Comparison of ENCODE assay signal across 14 cellular contexts in the genomic region with DNA sequence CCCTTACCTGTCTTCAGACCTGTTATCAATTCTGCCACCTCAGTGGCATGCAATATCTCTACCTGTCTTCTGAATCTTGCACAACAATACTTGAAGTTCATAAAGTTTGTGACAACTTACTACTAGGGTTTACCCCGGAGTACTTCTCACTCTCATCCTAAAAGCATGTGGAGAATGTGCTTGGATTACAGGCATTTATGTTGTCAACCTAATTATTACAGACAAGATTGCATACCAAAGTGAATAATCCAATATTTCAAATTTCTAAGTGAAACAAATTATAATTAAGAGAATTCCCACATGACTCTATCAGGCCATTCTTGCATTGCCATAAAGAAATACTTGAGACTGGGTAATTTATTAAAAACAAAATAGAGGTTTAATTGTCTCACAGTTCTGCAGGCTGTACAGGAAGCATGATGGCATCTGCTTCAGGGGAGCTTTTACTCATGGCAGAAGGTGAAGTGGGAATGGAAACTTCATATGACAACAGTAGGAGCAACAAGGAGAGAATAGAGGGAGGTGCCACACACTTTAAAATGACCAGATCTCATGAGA.
A peak's percentile ranks its signal among the peaks of the same experiment; 100 is the strongest.
DNase-seq lines count a peak whose midpoint lies in the region; ATAC-seq and TF ChIP-seq lines count a peak whose summit lies in the region.
"Had no signal": no experiment of that assay in that cellular context is flagged by ENCODE, and none has a peak within 500 bp of the region (broad histone marks: within the 10 kb centered on the region; RNA-seq: fewer than 3 reads in every experiment).

No MANE protein-coding gene starts in this region.

- peak; percentile 15 for DNase-seq in ELR (ENCODE audit: low read depth)
- DNase-seq in adipocyte (ENCODE audit: low read depth) = peak; percentile 66
- peak; percentile 16 for DNase-seq in choroid plexus epithelial cell (ENCODE audit: low read depth)
- no peak for DNase-seq in osteocyte (ENCODE audit: extremely low spot score, unreplicated experiment)
- no peak for DNase-seq in stimulated activated CD4-positive, alpha-beta T cell treated with anti-CD3 and anti-CD28 coated beads, Interleukin-1b, Interleukin-23, amount 100 ng/mL, for 48 hours
- no peak for DNase-seq in mucosa of gallbladder (ENCODE audit: low spot score)
- no peak for DNase-seq in GOT3 (lab: John Stamatoyannopoulos, UW)
- DNase-seq: AML-193; Caco-2; CD4-positive, alpha-beta T cell; GDM1; H9 had no signal

- peak overlapping the region; percentile 32 for H3K27ac Mint-ChIP-seq in osteocyte (ENCODE audit: unreplicated experiment)
- H3K27ac Mint-ChIP-seq: CD4-positive, alpha-beta T cell; H9 had no signal

- no peak for ATAC-seq in HG02678 (IDR thresholded peaks at IDR 0.05; ENCODE audit: unreplicated experiment)
- ATAC-seq: A549 had no signal

- peaks cover 20% of the 10 kb centered on the region for H3K4me1 Mint-ChIP-seq in osteocyte (ENCODE audit: unreplicated experiment)
- H3K4me1 Mint-ChIP-seq: H9 had no signal

- no peak overlapping the region for H3K9ac ChIP-seq in adipocyte (ENCODE audit: low read length)

- H3K4me3 ChIP-seq in adipocyte (ENCODE audit: low read length) = no peak overlapping the region
- H3K4me3 ChIP-seq in choroid plexus epithelial cell (ENCODE audit: low read depth, low read length) = no peak overlapping the region
- H3K4me3 ChIP-seq: A549 had no signal

- H3K9me3 ChIP-seq in adipocyte (ENCODE audit: control insufficient read depth, low read length) = peaks cover 21% of the 10 kb centered on the region
- H3K9me3 ChIP-seq: A549 had no signal

- peaks cover 36% of the 10 kb centered on the region for H3K9me3 Mint-ChIP-seq in osteocyte (ENCODE audit: unreplicated experiment)

- H3K27me3 ChIP-seq in adipocyte (replicated peaks; ENCODE audit: control insufficient read depth, insufficient read depth, low read length) = no peaks in the 10 kb centered on the region

- no peaks in the 10 kb centered on the region for H3K36me3 ChIP-seq in adipocyte (ENCODE audit: control insufficient read depth, insufficient read depth, low read length, severe bottlenecking)

- H3K36me3 Mint-ChIP-seq in osteocyte (ENCODE audit: unreplicated experiment) = peaks cover 11% of the 10 kb centered on the region

- H3K27me3 Mint-ChIP-seq in osteocyte (ENCODE audit: unreplicated experiment) = no peaks in the 10 kb centered on the region
- H3K27me3 Mint-ChIP-seq: CD4-positive, alpha-beta T cell had no signal

- H3K4me1 ChIP-seq in adipocyte (ENCODE audit: control insufficient read depth, insufficient read depth, low read length) = no peaks in the 10 kb centered on the region
- H3K4me1 ChIP-seq: A549, Caco-2 had no signal

- H3K4me3 Mint-ChIP-seq in osteocyte (ENCODE audit: unreplicated experiment) = no peak overlapping the region
- H3K4me3 Mint-ChIP-seq: CD4-positive, alpha-beta T cell; H9 had no signal

- TF ChIP-seq CTCF in choroid plexus epithelial cell (conservative IDR thresholded peaks at IDR 0.05; ENCODE audit: low read depth, low read length) (no peak), osteocyte (IDR thresholded peaks at IDR 0.05) (no peak)

Comparison
In these comparisons a context has a peak if more than half of its experiments do, and no peak if none do; other contexts are left out.
1. DNase-seq: peak in ELR (single experiment), adipocyte (single experiment) and choroid plexus epithelial cell (single experiment); none in osteocyte (single experiment), stimulated activated CD4-positive, alpha-beta T cell treated with anti-CD3 and anti-CD28 coated beads, Interleukin-1b, Interleukin-23, amount 100 ng/mL, for 48 hours (single experiment), mucosa of gallbladder (single experiment) and GOT3 (single experiment).